ENCODE assay signal across 20 cellular contexts in the genomic region with DNA sequence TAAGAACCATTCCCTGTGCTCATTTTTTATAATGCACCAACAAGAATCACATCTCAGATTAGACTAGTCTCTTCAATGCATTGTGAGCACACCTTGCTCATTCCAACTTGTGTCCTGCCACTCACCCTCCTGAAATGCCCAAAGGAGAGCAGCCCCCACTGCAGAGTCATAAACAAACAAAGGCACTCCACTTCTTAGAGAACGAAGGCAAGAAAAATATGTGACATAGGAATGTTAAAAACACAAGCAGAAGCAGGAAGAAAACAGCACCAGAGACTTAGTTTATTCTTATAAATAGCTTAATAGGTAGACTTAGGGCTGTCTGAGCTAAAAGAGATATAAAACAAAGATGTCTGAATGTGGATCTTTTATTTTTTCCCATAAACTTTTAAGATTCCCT. TPM values are rescaled to one million over a fixed set of nuclear protein-coding genes. Genes with fewer than 3 reads are reported as not detected.
A peak's percentile ranks its signal among the peaks of the same experiment; 100 is the strongest.
DNase-seq lines count a peak whose midpoint lies in the region; ATAC-seq and TF ChIP-seq lines count a peak whose summit lies in the region.
"Had no signal": no experiment of that assay in that cellular context is flagged by ENCODE, and none has a peak within 500 bp of the region (broad histone marks: within the 10 kb centered on the region; RNA-seq: fewer than 3 reads in every experiment).

No MANE protein-coding gene starts in this region.

- H3K18ac ChIP-seq in IMR-90 (ENCODE audit: low read depth, low read length): no peak overlapping the region
- H3K18ac ChIP-seq in mesendoderm (ENCODE audit: low read length): peak overlapping the region; percentile 51

- no peak overlapping the region for H2AK5ac ChIP-seq in IMR-90 (ENCODE audit: low read depth, low read length)
- no peak overlapping the region for H2AK5ac ChIP-seq in mesendoderm (ENCODE audit: low read length)

- H3K27me3 ChIP-seq in IMR-90 (ENCODE audit: control insufficient read depth, insufficient read depth, low read length) (no peaks in the 10 kb centered on the region), mesendoderm (ENCODE audit: insufficient read depth, low read length, poor library complexity) (no peaks in the 10 kb centered on the region), upper lobe of right lung (no peaks in the 10 kb centered on the region), Karpas-422 (ENCODE audit: low read length) (no peaks in the 10 kb centered on the region)
- H3K27me3 ChIP-seq: SJCRH30, stomach had no signal

- no peak for DNase-seq in IMR-90
- peak; percentile 42 for DNase-seq in mesendoderm
- DNase-seq in upper lobe of right lung: no peak
- no peak for DNase-seq in Karpas-422
- DNase-seq: activated CD4-positive, alpha-beta T cell treated with anti-CD3 and anti-CD28 coated beads for 4 hours; activated CD8-positive, alpha-beta memory T cell treated with anti-CD3 and anti-CD28 coated beads, Interleukin-2, amount 50 U/mL, for 4 hours; activated effector memory CD4-positive, alpha-beta T cell treated with anti-CD3 and anti-CD28 coated beads, Interleukin-2, amount 50 U/mL, for 16 hours; NCI-H2081; NCI-H526; nucleus accumbens; stimulated activated CD4-positive, alpha-beta T cell treated with anti-CD3 and anti-CD28 coated beads, Interleukin-1b, Interleukin-23, amount 100 ng/mL, for 48 hours; stomach had no signal

- no peak overlapping the region for H4K5ac ChIP-seq in IMR-90 (ENCODE audit: low read depth, low read length)
- H4K5ac ChIP-seq in mesendoderm (ENCODE audit: low read length): no peak overlapping the region

- TF ChIP-seq POLR2A in IMR-90 (IDR thresholded peaks at IDR 0.05; ENCODE audit: low read depth, low read length): no peak

- H3K4me3 ChIP-seq in IMR-90 (ENCODE audit: insufficient read depth, low read depth, low read length) (no peak overlapping the region), mesendoderm (ENCODE audit: low read length) (no peak overlapping the region), upper lobe of right lung (no peak overlapping the region), Karpas-422 (ENCODE audit: low read length) (no peak overlapping the region)
- H3K4me3 ChIP-seq: SJCRH30, stomach had no signal

- H2AK9ac ChIP-seq in IMR-90 (replicated peaks; ENCODE audit: low read depth, low read length, poor library complexity): no peak overlapping the region

- intact Hi-C loops in IMR-90 (cut with micrococcal nuclease) (no loop called here), upper lobe of right lung (cut with DNase I) (no loop called here)

- H3K4me1 Mint-ChIP-seq in brain: peaks cover 47% of the 10 kb centered on the region
- H3K4me1 Mint-ChIP-seq: central memory CD8-positive, alpha-beta T cell had no signal

- no peaks in the 10 kb centered on the region for H3K9me2 ChIP-seq in Karpas-422 (replicated peaks; ENCODE audit: insufficient read depth, low read length)

- H3K36me3 ChIP-seq in IMR-90 (ENCODE audit: control insufficient read depth, insufficient read depth, low read length) (no peaks in the 10 kb centered on the region), mesendoderm (ENCODE audit: control insufficient read depth, insufficient read depth, low read length) (no peaks in the 10 kb centered on the region), upper lobe of right lung (no peaks in the 10 kb centered on the region), Karpas-422 (ENCODE audit: insufficient read depth, low read length) (no peaks in the 10 kb centered on the region)
- H3K36me3 ChIP-seq: SJCRH30, stomach had no signal

- H3K23ac ChIP-seq in IMR-90 (ENCODE audit: low read depth, low read length): no peak overlapping the region
- H3K23ac ChIP-seq in mesendoderm (ENCODE audit: low read length): no peak overlapping the region

- TF ChIP-seq RAD21 in IMR-90 (IDR thresholded peaks at IDR 0.05; ENCODE audit: low read length): no peak

- H2AFZ ChIP-seq in IMR-90 (replicated peaks; ENCODE audit: low read length, poor library complexity) (no peak overlapping the region), Karpas-422 (ENCODE audit: low read length) (no peak overlapping the region)

- in situ Hi-C loops in IMR-90 (cut with MboI; ENCODE audit: low sequenced_read_pairs): no loop called here

- H2BK15ac ChIP-seq in IMR-90 (ENCODE audit: low read depth, low read length) (no peak overlapping the region), mesendoderm (replicated peaks; ENCODE audit: low read depth) (no peak overlapping the region)

- no peaks in the 10 kb centered on the region for H3K27me3 Mint-ChIP-seq in brain
- H3K27me3 Mint-ChIP-seq: central memory CD8-positive, alpha-beta T cell had no signal

- H3K79me1 ChIP-seq in IMR-90 (ENCODE audit: low read depth in 1 of 2, low read length in 2 of 2): no peaks in the 10 kb centered on the region
- no peaks in the 10 kb centered on the region for H3K79me1 ChIP-seq in mesendoderm (ENCODE audit: low read length)

- dilution Hi-C loops in IMR-90 (cut with HindIII; ENCODE audit: low sequenced_read_pairs, unreplicated experiment): no loop called here

- POLR2A ChIA-PET in IMR-90 (lab: Charles Lee; ENCODE audit: unreplicated experiment): no interaction called here

- H4K20me1 ChIP-seq in IMR-90 (ENCODE audit: insufficient read depth, low read length) (no peaks in the 10 kb centered on the region), Karpas-422 (ENCODE audit: insufficient read depth, low read depth, low read length) (no peaks in the 10 kb centered on the region)

- H4K91ac ChIP-seq in IMR-90 (ENCODE audit: insufficient read depth, low read depth, low read length): no peak overlapping the region

- H2BK120ac ChIP-seq in IMR-90 (ENCODE audit: low read depth, low read length) (peak overlapping the region; percentile 22; the same call in 1 of the 2 replicates), mesendoderm (ENCODE audit: low read depth, low read length) (no peak overlapping the region)

- H3K9me3 Mint-ChIP-seq in brain: peaks cover 0 to 4% (median 0%) of the 10 kb centered on the region in 5 experiments

- H3K56ac ChIP-seq in IMR-90 (ENCODE audit: extremely low read depth, insufficient read depth, low read length): no peak overlapping the region
- no peak overlapping the region for H3K56ac ChIP-seq in mesendoderm (ENCODE audit: low read length)

- no peak overlapping the region for H3K14ac ChIP-seq in IMR-90 (replicated peaks; ENCODE audit: low read depth, low read length)

- ATAC-seq in IMR-90 (ENCODE audit: low read depth) (peak; percentile 33), upper lobe of right lung (peak; percentile 83), HG03521 (IDR thresholded peaks at IDR 0.05; ENCODE audit: unreplicated experiment) (no peak), HG03571 (IDR thresholded peaks at IDR 0.05; ENCODE audit: unreplicated experiment) (no peak)
- ATAC-seq: sciatic nerve had no signal

- CTCF ChIA-PET in IMR-90 (lab: Yijun Ruan, JAX): no interaction called here

- H3K9me1 ChIP-seq in IMR-90 (ENCODE audit: insufficient read depth, low read length): peaks cover 2% of the 10 kb centered on the region; the same call in 1 of the 2 replicates

- no peak overlapping the region for H3K4ac ChIP-seq in IMR-90 (ENCODE audit: low read depth, low read length)
- no peak overlapping the region for H3K4ac ChIP-seq in mesendoderm (ENCODE audit: low read depth, low read length)

- H2BK5ac ChIP-seq in IMR-90 (ENCODE audit: low read depth, low read length, poor library complexity, severe bottlenecking) (no peak overlapping the region), mesendoderm (ENCODE audit: low read length) (no peak overlapping the region)

- peak overlapping the region in 4 of 5 experiments; percentile 12 to 73 (median 56) for H3K27ac Mint-ChIP-seq in brain
- H3K27ac Mint-ChIP-seq: T-helper 2 cell treated with Interferon-gamma antibody and Interleukin-4, amounts not matched to agents 5 μg/mL and 100 μg/mL, for 36 hours had no signal

- no peak overlapping the region; the same call in 1 of the 2 replicates for H3K4me2 ChIP-seq in IMR-90 (ENCODE audit: low read depth, low read length)
- no peak overlapping the region for H3K4me2 ChIP-seq in mesendoderm (ENCODE audit: low read length)
- no peak overlapping the region for H3K4me2 ChIP-seq in Karpas-422 (ENCODE audit: low read depth, low read length, poor library complexity, severe bottlenecking)

- H2BK20ac ChIP-seq in IMR-90 (ENCODE audit: low read depth, low read length): peak overlapping the region; percentile 42; the same call in 1 of the 2 replicates

- no CpG with 5 or more reads among the region's 1 CpG for WGBS in IMR-90 (ENCODE audit: extremely low coverage in 2 of 2, insufficient read length in 1 of 2), 2 experiments
- WGBS in mesendoderm (ENCODE audit: extremely low coverage, insufficient coverage, low lambda C conversion rate): no CpG with 5 or more reads among the region's 1 CpG

- no peaks in the 10 kb centered on the region for H3K79me2 ChIP-seq in mesendoderm (ENCODE audit: control insufficient read depth, insufficient read depth, low read length)
- H3K79me2 ChIP-seq in Karpas-422 (ENCODE audit: low read length): no peaks in the 10 kb centered on the region

- H3K9ac ChIP-seq in IMR-90 (ENCODE audit: low read depth, low read length): no peak overlapping the region
- H3K9ac ChIP-seq in mesendoderm (ENCODE audit: low read length): no peak overlapping the region
- H3K9ac ChIP-seq in Karpas-422 (ENCODE audit: low read length): no peak overlapping the region

- H3K27ac ChIP-seq in IMR-90 (ENCODE audit: insufficient read depth, low read length): no peak overlapping the region; the same call in 1 of the 2 replicates
- H3K27ac ChIP-seq in mesendoderm (ENCODE audit: low read depth, low read length): no peak overlapping the region
- H3K27ac ChIP-seq in upper lobe of right lung: peak overlapping the region; percentile 24
- no peak overlapping the region for H3K27ac ChIP-seq in Karpas-422 (ENCODE audit: low read length)
- H3K27ac ChIP-seq: SJCRH30, stomach had no signal

- H3K9me3 ChIP-seq in IMR-90 (ENCODE audit: control insufficient read depth, insufficient read depth, low read length) (0 out of 2 replicates have a peak, but pooled peaks cover 2% of the 10 kb centered on the region), upper lobe of right lung (no peaks in the 10 kb centered on the region), Karpas-422 (ENCODE audit: low read length) (no peaks in the 10 kb centered on the region)
- H3K9me3 ChIP-seq: SJCRH30, stomach had no signal

- no peaks in the 10 kb centered on the region; the same call in 1 of the 2 replicates for H3K4me1 ChIP-seq in IMR-90 (ENCODE audit: control insufficient read depth, insufficient read depth, low read length)
- peaks cover 2% of the 10 kb centered on the region for H3K4me1 ChIP-seq in mesendoderm (ENCODE audit: control insufficient read depth, low read depth, low read length)
- no peaks in the 10 kb centered on the region for H3K4me1 ChIP-seq in upper lobe of right lung
- no peaks in the 10 kb centered on the region for H3K4me1 ChIP-seq in Karpas-422 (ENCODE audit: low read length)
- H3K4me1 ChIP-seq: stomach had no signal

- BruUV-seq in IMR-90 (replicated peaks; lab: Mats Ljungman, UMichigan): no TSS peak

- TF ChIP-seq CTCF in IMR-90 (conservative IDR thresholded peaks at IDR 0.05; ENCODE audit: low read depth, low read length): no peak
- no peak for TF ChIP-seq CTCF in brain (conservative IDR thresholded peaks at IDR 0.05)
- TF ChIP-seq CTCF in upper lobe of right lung (IDR thresholded peaks at IDR 0.05): no peak

- no peak overlapping the region for H4K8ac ChIP-seq in IMR-90 (ENCODE audit: low read depth in 2 of 2, low read length in 2 of 2)
- H4K8ac ChIP-seq in mesendoderm (ENCODE audit: low read depth, low read length): no peak overlapping the region

- peaks cover 23% of the 10 kb centered on the region for H3K36me3 Mint-ChIP-seq in brain

- no peak overlapping the region for H3K4me3 Mint-ChIP-seq in brain
- H3K4me3 Mint-ChIP-seq: central memory CD8-positive, alpha-beta T cell; T-helper 2 cell treated with Interferon-gamma antibody and Interleukin-4, amounts not matched to agents 5 μg/mL and 100 μg/mL, for 36 hours had no signal

RNA-seq across cellular contexts. Expression of gene GUCY1A2, which starts 57.2 kb away (rescaled TPM):
- under 0.01 TPM in 2 replicates for total RNA-seq in IMR-90 (2012; rRNA removed)
- 0.03 TPM in 1 of 2 replicates, not detected in the other for polyA plus RNA-seq in IMR-90 (2012; rRNA removed)
- not detected in 2 replicates for polyA plus RNA-seq in IMR-90 (2012; cell fraction: cytosol; rRNA removed)
- 0.02 TPM in 1 of 2 replicates, not detected in the other for polyA plus RNA-seq in IMR-90 (2012; cell fraction: nucleus; rRNA removed; ENCODE audit: low replicate concordance)
- 0.49 TPM for polyA plus RNA-seq in brain (ENCODE audit: insufficient read depth, low read depth, low replicate concordance)
- polyA plus RNA-seq in mesendoderm (2013, experiment 1 of 2): 0.48 TPM
- polyA plus RNA-seq in mesendoderm (2013, experiment 2 of 2): 0.38 TPM
- 31.1 TPM for total RNA-seq in upper lobe of right lung
- total RNA-seq in Karpas-422 (2014; rRNA removed; shearing (Covaris generic); ENCODE audit: low replicate concordance): 0.04 TPM in 1 of 2 replicates, not detected in the other
- polyA plus RNA-seq: keratinocyte had no signal

Comparison
In these comparisons a context has a peak if more than half of its experiments do, and no peak if none do; other contexts are left out.
1. ATAC-seq: peak in IMR-90 (single experiment) and upper lobe of right lung (single experiment); none in HG03521 (single experiment) and HG03571 (single experiment).
2. RNA of gene GUCY1A2, which starts 57.2 kb away (total RNA-seq): 31.1 TPM in upper lobe of right lung (single experiment); 0.04 TPM in Karpas-422 and under 0.01 TPM in IMR-90; every median in the first group is over 10 times any median in the second.